Comparison of ENCODE assay signal across 8 cellular contexts in the genomic region with DNA sequence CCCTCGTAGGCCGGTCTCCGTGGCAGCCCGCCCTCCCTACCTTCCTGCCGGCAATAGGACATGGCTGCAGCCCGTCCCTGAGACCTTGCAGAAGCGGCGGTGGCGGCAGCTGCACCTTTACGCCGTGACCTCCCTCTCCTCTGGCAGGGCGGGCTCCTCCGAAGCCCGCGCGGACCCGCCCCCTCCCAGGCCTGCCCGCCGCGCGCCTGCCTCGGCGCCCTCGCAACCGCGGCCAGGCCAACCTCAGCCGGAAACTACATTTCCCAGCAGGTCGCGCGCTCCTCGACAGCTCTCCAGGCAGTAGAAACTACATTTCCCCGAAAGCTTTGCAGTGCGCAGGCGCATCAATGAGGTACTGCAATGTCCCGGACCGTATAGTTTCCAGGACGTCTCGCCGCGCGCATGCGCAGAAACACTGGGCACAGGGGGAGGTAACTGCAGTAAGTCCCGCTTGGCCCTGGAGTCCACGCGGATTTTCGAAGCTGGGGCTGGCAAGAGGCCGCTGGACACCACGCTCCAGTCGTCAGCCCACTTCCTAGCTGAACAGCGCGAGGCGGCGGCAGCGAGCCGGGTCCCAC. TPM values are rescaled to one million over a fixed set of nuclear protein-coding genes. Genes with fewer than 3 reads are reported as not detected.
DNase-seq lines count a peak whose midpoint lies in the region; ATAC-seq and TF ChIP-seq lines count a peak whose summit lies in the region.

TSS of gene CHCHD4 (minus strand) at position 256 of the 578 bp plus-strand sequence. CDS start at position 62, 194 bp downstream.
A gene with protein sequence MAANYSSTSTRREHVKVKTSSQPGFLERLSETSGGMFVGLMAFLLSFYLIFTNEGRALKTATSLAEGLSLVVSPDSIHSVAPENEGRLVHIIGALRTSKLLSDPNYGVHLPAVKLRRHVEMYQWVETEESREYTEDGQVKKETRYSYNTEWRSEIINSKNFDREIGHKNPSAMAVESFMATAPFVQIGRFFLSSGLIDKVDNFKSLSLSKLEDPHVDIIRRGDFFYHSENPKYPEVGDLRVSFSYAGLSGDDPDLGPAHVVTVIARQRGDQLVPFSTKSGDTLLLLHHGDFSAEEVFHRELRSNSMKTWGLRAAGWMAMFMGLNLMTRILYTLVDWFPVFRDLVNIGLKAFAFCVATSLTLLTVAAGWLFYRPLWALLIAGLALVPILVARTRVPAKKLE (plus strand): TSS at position 438 of the 578 bp plus-strand sequence. CDS start 142 bp downstream, outside the sequence.

- H3K9me3 ChIP-seq in left ventricle myocardium inferior (replicated peaks): no peaks in the 10 kb centered on the region
- no peaks in the 10 kb centered on the region for H3K9me3 ChIP-seq in prostate gland

- intact Hi-C loops in T-helper 1 cell treated with Interleukin-12 subunit alpha and Interleukin-12 subunit beta and Interleukin-4 antibody, amounts not matched to agents 30 ng/mL and 1 ng/mL, for 36 hours (cut with micrococcal nuclease): loop anchor here (1.0 to 10.0 kb wide), 15 partner anchors 20 to 1640 kb away; partner anchors contain the start of genes HDAC11, LSM3, MKRN2 and MRPS25
- intact Hi-C loops in left ventricle myocardium inferior (cut with micrococcal nuclease): no loop called here
- intact Hi-C loops in prostate gland (cut with DNase I): loop anchor here (2.0 to 10.0 kb wide), 3 partner anchors 52 to 330 kb away; no protein-coding TSS in a partner anchor

- H3K4me1 ChIP-seq in left ventricle myocardium inferior: peaks cover 56% of the 10 kb centered on the region
- H3K4me1 ChIP-seq in prostate gland (replicated peaks): peaks cover 20% of the 10 kb centered on the region
- peaks cover 2% of the 10 kb centered on the region for H3K4me1 ChIP-seq in urinary bladder (ENCODE audit: insufficient read depth)

- H3K27ac ChIP-seq in left ventricle myocardium inferior (replicated peaks) (peak within 1 kb of the TSS; percentile 90), prostate gland (peak within 1 kb of the TSS; percentile 89 to 90), urinary bladder (ENCODE audit: low read depth) (peak within 1 kb of the TSS; percentile 92)

- in situ Hi-C loops in GM13976 (cut with MboI; ENCODE audit: low sequenced_read_pairs, unreplicated experiment): no loop called here

- peak; percentile 85 for TF ChIP-seq POLR2A in prostate gland (IDR thresholded peaks at IDR 0.05)

- peak within 1 kb of the TSS; percentile 75 for H3K4me3 ChIP-seq in left ventricle myocardium inferior
- H3K4me3 ChIP-seq in prostate gland: peak within 1 kb of the TSS; percentile 74 to 77
- H3K4me3 ChIP-seq in urinary bladder (ENCODE audit: low read depth, low read length): peak within 1 kb of the TSS; percentile 74

- peaks cover 41% of the 10 kb centered on the region for H3K36me3 ChIP-seq in left ventricle myocardium inferior
- no peaks in the 10 kb centered on the region for H3K36me3 ChIP-seq in prostate gland
- no peaks in the 10 kb centered on the region for H3K36me3 ChIP-seq in urinary bladder (ENCODE audit: insufficient read depth)

- ATAC-seq in HG02870 (IDR thresholded peaks at IDR 0.05; ENCODE audit: unreplicated experiment): peak; percentile 84

- DNase-seq in GM13976 (ENCODE audit: low spot score) (peak; percentile 100), NCI-H146 treated with DMSO at 0.1 percent for 48 hours (lab: John Stamatoyannopoulos, UW; ENCODE audit: unreplicated experiment) (peak; percentile 94), amniotic stem cell (lab: John Stamatoyannopoulos, UW) (peak; percentile 99), left ventricle myocardium inferior (peak; percentile 100), prostate gland (ENCODE audit: low spot score) (peak; percentile 99)

- TF ChIP-seq CTCF in GM13976 (IDR thresholded peaks at IDR 0.05; ENCODE audit: borderline replicate concordance, control extremely low read depth, extremely low read depth, insufficient read depth, missing control alignments) (no peak), left ventricle myocardium inferior (IDR thresholded peaks at IDR 0.05; ENCODE audit: borderline replicate concordance) (no peak), prostate gland (IDR thresholded peaks at IDR 0.05) (peak in 2 of 4 experiments; percentile 27 to 35)

- H3K27me3 ChIP-seq in left ventricle myocardium inferior (ENCODE audit: low read depth) (no peaks in the 10 kb centered on the region), prostate gland (replicated peaks; ENCODE audit: insufficient read depth) (no peaks in the 10 kb centered on the region)

- WGBS in prostate gland: under 1% methylated on average over 35 of the region's 55 CpGs
- WGBS in urinary bladder: under 1% methylated on average over 55 of the region's 55 CpGs

RNA-seq across cellular contexts. Expression of gene CHCHD4, which starts in this region (rescaled TPM):
- 13.8 and 14.5 TPM in 2 replicates for total RNA-seq in T-helper 1 cell treated with Interleukin-12 subunit alpha and Interleukin-12 subunit beta and Interleukin-4 antibody, amounts not matched to agents 30 ng/mL and 1 ng/mL, for 36 hours
- 37.6 TPM for total RNA-seq in left ventricle myocardium inferior
- total RNA-seq in prostate gland: 10 to 100 TPM; 12.1 to 14.8 TPM
- 7.7 TPM for total RNA-seq in urinary bladder
- polyA plus RNA-seq in urinary bladder: 18.2 TPM

RNA-seq across cellular contexts. Expression of the second gene that starts in this region (rescaled TPM):
- total RNA-seq in T-helper 1 cell treated with Interleukin-12 subunit alpha and Interleukin-12 subunit beta and Interleukin-4 antibody, amounts not matched to agents 30 ng/mL and 1 ng/mL, for 36 hours: 47.7 and 48.2 TPM in 2 replicates
- total RNA-seq in left ventricle myocardium inferior: 44.4 TPM
- 10 to 100 TPM; 56.8 to 80.5 TPM for total RNA-seq in prostate gland
- 84.1 TPM for total RNA-seq in urinary bladder
- 106 TPM for polyA plus RNA-seq in urinary bladder

Comparison
In these comparisons a context has a peak if more than half of its experiments do, and no peak if none do; other contexts are left out.
1. Peak in every context shown above with its lines: DNase-seq, ATAC-seq, H3K4me3 ChIP-seq and H3K27ac ChIP-seq.